Comparison of ENCODE assay signal across 1 cellular context in the genomic region with DNA sequence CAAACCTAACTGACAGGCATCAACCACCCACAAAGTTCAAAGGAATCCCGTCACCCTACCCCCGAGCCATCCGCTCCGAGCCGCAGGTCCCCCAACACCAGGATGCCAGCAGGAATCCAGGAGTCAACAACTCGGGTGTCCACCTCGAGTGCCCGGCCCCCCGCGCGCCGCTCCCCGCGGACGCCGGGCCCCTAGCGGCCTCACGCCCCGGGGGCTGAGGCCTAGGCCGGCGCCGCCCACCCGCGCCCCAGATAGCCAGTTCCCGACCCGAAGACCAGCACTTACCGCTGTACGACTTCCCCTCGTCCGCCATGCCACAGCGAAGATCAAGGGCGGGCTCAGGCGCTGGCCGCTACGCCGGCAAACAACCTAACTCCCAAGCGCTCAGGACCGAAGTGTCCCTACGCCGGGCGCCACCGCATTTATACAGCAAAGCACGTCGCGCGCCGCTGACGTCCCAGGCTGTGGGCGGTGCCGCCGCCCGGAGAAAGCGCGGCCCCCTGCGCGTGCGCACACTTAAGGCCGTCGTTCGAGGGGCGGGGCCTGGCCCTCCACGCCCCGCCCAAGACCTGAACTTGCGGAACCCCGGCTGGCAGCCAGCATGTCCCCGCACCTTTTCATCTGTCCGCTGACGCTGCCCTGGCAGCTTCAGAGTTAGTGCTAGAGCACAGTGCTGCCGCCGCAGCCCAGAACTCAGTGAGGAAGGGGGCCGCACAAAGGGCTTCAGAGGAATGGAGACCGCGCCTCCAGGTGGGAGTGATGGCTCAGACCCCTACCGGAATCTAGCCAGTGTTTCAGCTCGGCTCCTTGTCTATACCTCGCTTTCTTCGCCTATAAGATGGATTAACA.
TF ChIP-seq lines count a peak whose summit lies in the region.

A gene (minus strand): TSS at position 397 of the 849 bp plus-strand sequence. CDS start 84 bp downstream, at position 313.

TF ChIP-seq in GM23338, 12 proteins besides CTCF, POLR2A, EP300 and RAD21 (continued from another document):
- TF ChIP-seq, protein P1, sequence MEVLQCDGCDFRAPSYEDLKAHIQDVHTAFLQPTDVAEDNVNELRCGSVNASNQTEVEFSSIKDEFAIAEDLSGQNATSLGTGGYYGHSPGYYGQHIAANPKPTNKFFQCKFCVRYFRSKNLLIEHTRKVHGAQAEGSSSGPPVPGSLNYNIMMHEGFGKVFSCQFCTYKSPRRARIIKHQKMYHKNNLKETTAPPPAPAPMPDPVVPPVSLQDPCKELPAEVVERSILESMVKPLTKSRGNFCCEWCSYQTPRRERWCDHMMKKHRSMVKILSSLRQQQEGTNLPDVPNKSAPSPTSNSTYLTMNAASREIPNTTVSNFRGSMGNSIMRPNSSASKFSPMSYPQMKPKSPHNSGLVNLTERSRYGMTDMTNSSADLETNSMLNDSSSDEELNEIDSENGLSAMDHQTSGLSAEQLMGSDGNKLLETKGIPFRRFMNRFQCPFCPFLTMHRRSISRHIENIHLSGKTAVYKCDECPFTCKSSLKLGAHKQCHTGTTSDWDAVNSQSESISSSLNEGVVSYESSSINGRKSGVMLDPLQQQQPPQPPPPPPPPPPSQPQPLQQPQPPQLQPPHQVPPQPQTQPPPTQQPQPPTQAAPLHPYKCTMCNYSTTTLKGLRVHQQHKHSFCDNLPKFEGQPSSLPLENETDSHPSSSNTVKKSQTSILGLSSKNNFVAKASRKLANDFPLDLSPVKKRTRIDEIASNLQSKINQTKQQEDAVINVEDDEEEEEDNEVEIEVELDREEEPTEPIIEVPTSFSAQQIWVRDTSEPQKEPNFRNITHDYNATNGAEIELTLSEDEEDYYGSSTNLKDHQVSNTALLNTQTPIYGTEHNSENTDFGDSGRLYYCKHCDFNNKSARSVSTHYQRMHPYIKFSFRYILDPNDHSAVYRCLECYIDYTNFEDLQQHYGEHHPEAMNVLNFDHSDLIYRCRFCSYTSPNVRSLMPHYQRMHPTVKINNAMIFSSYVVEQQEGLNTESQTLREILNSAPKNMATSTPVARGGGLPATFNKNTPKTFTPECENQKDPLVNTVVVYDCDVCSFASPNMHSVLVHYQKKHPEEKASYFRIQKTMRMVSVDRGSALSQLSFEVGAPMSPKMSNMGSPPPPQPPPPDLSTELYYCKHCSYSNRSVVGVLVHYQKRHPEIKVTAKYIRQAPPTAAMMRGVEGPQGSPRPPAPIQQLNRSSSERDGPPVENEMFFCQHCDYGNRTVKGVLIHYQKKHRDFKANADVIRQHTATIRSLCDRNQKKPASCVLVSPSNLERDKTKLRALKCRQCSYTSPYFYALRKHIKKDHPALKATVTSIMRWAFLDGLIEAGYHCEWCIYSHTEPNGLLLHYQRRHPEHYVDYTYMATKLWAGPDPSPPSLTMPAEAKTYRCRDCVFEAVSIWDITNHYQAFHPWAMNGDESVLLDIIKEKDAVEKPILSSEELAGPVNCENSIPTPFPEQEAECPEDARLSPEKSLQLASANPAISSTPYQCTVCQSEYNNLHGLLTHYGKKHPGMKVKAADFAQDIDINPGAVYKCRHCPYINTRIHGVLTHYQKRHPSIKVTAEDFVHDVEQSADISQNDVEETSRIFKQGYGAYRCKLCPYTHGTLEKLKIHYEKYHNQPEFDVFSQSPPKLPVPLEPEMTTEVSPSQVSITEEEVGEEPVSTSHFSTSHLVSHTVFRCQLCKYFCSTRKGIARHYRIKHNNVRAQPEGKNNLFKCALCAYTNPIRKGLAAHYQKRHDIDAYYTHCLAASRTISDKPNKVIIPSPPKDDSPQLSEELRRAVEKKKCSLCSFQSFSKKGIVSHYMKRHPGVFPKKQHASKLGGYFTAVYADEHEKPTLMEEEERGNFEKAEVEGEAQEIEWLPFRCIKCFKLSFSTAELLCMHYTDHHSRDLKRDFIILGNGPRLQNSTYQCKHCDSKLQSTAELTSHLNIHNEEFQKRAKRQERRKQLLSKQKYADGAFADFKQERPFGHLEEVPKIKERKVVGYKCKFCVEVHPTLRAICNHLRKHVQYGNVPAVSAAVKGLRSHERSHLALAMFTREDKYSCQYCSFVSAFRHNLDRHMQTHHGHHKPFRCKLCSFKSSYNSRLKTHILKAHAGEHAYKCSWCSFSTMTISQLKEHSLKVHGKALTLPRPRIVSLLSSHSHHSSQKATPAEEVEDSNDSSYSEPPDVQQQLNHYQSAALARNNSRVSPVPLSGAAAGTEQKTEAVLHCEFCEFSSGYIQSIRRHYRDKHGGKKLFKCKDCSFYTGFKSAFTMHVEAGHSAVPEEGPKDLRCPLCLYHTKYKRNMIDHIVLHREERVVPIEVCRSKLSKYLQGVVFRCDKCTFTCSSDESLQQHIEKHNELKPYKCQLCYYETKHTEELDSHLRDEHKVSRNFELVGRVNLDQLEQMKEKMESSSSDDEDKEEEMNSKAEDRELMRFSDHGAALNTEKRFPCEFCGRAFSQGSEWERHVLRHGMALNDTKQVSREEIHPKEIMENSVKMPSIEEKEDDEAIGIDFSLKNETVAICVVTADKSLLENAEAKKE (CRISPR knock-in tag; IDR thresholded peaks at IDR 0.05) = no peak
- TF ChIP-seq EZH2 (IDR thresholded peaks at IDR 0.05; ENCODE audit: low read depth, unreplicated experiment) (no peak), CREB1 (CRISPR knock-in tag; IDR thresholded peaks at IDR 0.05; ENCODE audit: low read depth) (peak; percentile 98), ZNF331 (CRISPR knock-in tag; IDR thresholded peaks at IDR 0.05; ENCODE audit: low read depth) (no peak), JUNB (IDR thresholded peaks at IDR 0.05; ENCODE audit: unreplicated experiment) (no peak), ZNF114 (CRISPR knock-in tag; IDR thresholded peaks at IDR 0.05) (no peak), EZH2phosphoT487 (IDR thresholded peaks at IDR 0.05; ENCODE audit: unreplicated experiment) (no peak), POLR2AphosphoS5 (IDR thresholded peaks at IDR 0.05; ENCODE audit: low read depth) (peak; percentile 100), STAT1 (IDR thresholded peaks at IDR 0.05; ENCODE audit: unreplicated experiment) (no peak)
- TF ChIP-seq, protein P2, sequence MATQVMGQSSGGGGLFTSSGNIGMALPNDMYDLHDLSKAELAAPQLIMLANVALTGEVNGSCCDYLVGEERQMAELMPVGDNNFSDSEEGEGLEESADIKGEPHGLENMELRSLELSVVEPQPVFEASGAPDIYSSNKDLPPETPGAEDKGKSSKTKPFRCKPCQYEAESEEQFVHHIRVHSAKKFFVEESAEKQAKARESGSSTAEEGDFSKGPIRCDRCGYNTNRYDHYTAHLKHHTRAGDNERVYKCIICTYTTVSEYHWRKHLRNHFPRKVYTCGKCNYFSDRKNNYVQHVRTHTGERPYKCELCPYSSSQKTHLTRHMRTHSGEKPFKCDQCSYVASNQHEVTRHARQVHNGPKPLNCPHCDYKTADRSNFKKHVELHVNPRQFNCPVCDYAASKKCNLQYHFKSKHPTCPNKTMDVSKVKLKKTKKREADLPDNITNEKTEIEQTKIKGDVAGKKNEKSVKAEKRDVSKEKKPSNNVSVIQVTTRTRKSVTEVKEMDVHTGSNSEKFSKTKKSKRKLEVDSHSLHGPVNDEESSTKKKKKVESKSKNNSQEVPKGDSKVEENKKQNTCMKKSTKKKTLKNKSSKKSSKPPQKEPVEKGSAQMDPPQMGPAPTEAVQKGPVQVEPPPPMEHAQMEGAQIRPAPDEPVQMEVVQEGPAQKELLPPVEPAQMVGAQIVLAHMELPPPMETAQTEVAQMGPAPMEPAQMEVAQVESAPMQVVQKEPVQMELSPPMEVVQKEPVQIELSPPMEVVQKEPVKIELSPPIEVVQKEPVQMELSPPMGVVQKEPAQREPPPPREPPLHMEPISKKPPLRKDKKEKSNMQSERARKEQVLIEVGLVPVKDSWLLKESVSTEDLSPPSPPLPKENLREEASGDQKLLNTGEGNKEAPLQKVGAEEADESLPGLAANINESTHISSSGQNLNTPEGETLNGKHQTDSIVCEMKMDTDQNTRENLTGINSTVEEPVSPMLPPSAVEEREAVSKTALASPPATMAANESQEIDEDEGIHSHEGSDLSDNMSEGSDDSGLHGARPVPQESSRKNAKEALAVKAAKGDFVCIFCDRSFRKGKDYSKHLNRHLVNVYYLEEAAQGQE (IDR thresholded peaks at IDR 0.05; ENCODE audit: unreplicated experiment) = no peak
- TF ChIP-seq, protein P3, sequence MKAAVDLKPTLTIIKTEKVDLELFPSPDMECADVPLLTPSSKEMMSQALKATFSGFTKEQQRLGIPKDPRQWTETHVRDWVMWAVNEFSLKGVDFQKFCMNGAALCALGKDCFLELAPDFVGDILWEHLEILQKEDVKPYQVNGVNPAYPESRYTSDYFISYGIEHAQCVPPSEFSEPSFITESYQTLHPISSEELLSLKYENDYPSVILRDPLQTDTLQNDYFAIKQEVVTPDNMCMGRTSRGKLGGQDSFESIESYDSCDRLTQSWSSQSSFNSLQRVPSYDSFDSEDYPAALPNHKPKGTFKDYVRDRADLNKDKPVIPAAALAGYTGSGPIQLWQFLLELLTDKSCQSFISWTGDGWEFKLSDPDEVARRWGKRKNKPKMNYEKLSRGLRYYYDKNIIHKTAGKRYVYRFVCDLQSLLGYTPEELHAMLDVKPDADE (IDR thresholded peaks at IDR 0.05) = peak; percentile 64; the same call in 1 of the 2 replicates
